Comparison of ENCODE assay signal across 9 cellular contexts in the genomic region with DNA sequence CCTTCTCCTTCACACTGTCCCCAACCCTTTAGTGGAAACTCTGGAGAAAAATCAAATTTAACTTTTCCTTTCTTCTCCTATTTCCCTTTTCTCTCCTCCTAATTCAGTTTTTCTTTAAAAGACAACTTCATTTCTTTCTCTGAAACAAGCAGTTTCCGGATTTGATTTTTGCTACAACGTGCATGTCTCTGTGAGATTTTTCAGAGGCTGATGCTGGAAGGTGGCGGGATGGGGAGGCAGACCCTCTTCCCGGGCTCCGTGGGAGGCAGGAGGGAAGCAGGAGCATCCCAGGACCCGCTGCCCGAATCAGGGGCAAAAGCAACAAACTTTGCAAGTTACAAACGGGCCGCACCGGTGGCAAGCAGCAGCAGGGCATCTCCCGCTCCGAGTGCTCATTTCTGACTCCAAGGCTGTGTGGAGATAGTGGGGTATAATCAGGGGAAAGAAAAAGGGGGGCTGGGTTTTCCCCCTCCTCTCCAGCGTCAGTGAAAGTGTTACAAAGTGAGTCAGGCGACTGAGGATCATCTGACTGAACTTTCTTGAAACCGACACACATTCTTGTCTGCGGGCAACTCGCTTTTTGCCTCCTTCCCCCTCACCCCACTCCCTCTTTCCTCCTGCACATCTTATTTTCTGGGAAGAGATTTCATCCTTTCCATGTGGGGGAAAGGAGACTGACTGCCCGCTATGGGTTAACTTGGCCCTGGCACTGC. TPM values are rescaled to one million over a fixed set of nuclear protein-coding genes. Genes with fewer than 3 reads are reported as not detected.
DNase-seq lines count a peak whose midpoint lies in the region; ATAC-seq and TF ChIP-seq lines count a peak whose summit lies in the region.
"Had no signal": no experiment of that assay in that cellular context is flagged by ENCODE, and none has a peak within 500 bp of the region (broad histone marks: within the 10 kb centered on the region; RNA-seq: fewer than 3 reads in every experiment).

No MANE protein-coding gene starts in this region.

- H3K4me3 ChIP-seq in AG04450 (ENCODE audit: low read depth, low read length) (peak overlapping the region; percentile 52), fibroblast of villous mesenchyme (ENCODE audit: low read depth, low read length) (peak overlapping the region; percentile 81), neutrophil (ENCODE audit: low read depth in 1 of 2, low read length in 1 of 2) (peak overlapping the region; percentile 89 to 90), SJCRH30 (no peak overlapping the region)

- no peak for DNase-seq in AG04450 (ENCODE audit: low read depth, low spot score)
- DNase-seq in RPMI7951 (ENCODE audit: low read depth) = peak; percentile 32
- peak; percentile 88 for DNase-seq in fibroblast of villous mesenchyme (ENCODE audit: low read depth)
- no peak for DNase-seq in SJCRH30
- DNase-seq in SW 1271 (lab: John Stamatoyannopoulos, UW) = no peak

- H3K36me3 ChIP-seq in neutrophil = no peaks in the 10 kb centered on the region
- peaks cover 16% of the 10 kb centered on the region for H3K36me3 ChIP-seq in SJCRH30

- H3K27me3 ChIP-seq in AG04450 (ENCODE audit: control insufficient read depth, insufficient read depth, low read length) (no peaks in the 10 kb centered on the region), neutrophil (no peaks in the 10 kb centered on the region), SJCRH30 (no peaks in the 10 kb centered on the region)

- ATAC-seq in HG02885 (IDR thresholded peaks at IDR 0.05; ENCODE audit: poor library complexity, unreplicated experiment) (no peak), GM21515 (IDR thresholded peaks at IDR 0.05; ENCODE audit: unreplicated experiment) (no peak)
- ATAC-seq: naive thymus-derived CD8-positive, alpha-beta T cell had no signal

- CTCF ChIA-PET in AG04450 (lab: Charles Lee) = no interaction called here

- peak overlapping the region; percentile 47 for H3K27ac ChIP-seq in AG04450 (ENCODE audit: low read depth, low read length)
- H3K27ac ChIP-seq in neutrophil = peak overlapping the region; percentile 60
- no peak overlapping the region for H3K27ac ChIP-seq in SJCRH30

- H3K4me1 ChIP-seq in neutrophil (ENCODE audit: control insufficient read depth in 1 of 2, insufficient read depth in 1 of 2, low read depth in 1 of 2, low read length in 1 of 2) = peaks cover 72 to 74% of the 10 kb centered on the region in 2 experiments
- peaks cover 20% of the 10 kb centered on the region for H3K4me1 ChIP-seq in SJCRH30

- no peak for TF ChIP-seq CTCF in AG04450 (IDR thresholded peaks at IDR 0.05; ENCODE audit: low read depth, low read length)
- TF ChIP-seq CTCF in fibroblast of villous mesenchyme (IDR thresholded peaks at IDR 0.05; ENCODE audit: insufficient read depth, low read depth, low read length) = no peak
- no peak for TF ChIP-seq CTCF in neutrophil (IDR thresholded peaks at IDR 0.05)

- no peaks in the 10 kb centered on the region; the same call in 1 of the 2 replicates for H3K9me3 ChIP-seq in AG04450 (ENCODE audit: control insufficient read depth, insufficient read depth, low read length)
- no peaks in the 10 kb centered on the region for H3K9me3 ChIP-seq in neutrophil
- H3K9me3 ChIP-seq in SJCRH30 (replicated peaks) = no peaks in the 10 kb centered on the region

- POLR2A ChIA-PET in AG04450 (lab: Yijun Ruan, JAX) = no interaction called here

RNA-seq across cellular contexts. Expression of a gene that starts 6.4 kb away (rescaled TPM):
- 36.1 and 41.7 TPM in 2 replicates for polyA plus RNA-seq in AG04450 (2011; rRNA removed)
- 89.1 and 122 TPM in 2 replicates for polyA minus RNA-seq in AG04450 (2011; rRNA and poly(A)+ RNA removed)
- total RNA-seq in RPMI7951 (2014; rRNA removed; shearing (Covaris generic)) = 24.0 and 32.3 TPM in 2 replicates
- total RNA-seq in fibroblast of villous mesenchyme = 40.6 and 50.1 TPM in 2 replicates
- 55.1 and 69.1 TPM in 2 replicates for total RNA-seq in SJCRH30 (2014; rRNA removed; shearing (Covaris generic))

Comparison
In these comparisons a context has a peak if more than half of its experiments do, and no peak if none do; other contexts are left out.
1. DNase-seq: peak in RPMI7951 (single experiment) and fibroblast of villous mesenchyme (single experiment); none in AG04450 (single experiment), SJCRH30 (0 of 2) and SW 1271 (0 of 2).